1 cellular context compared by ENCODE assay signal in the genomic region with DNA sequence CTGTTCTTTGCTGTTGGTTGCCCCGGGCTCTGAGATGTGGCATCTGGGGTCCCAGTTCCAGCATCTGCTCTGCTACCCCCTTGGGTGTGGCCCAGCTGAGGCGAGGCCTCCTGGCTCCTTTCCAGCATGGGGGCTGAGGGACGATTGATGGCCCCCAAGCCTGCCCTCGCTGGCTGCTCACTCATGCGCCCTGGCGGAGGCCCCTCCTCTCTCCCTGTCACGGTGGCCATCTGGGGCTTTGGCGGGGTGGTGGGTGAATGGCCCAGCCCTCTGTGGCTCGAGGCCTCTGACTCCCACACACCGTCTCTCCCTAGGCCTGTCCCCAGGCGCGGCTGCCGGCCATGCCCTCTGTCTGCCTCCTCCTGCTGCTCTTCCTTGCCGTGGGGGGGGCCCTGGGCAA.
A peak's percentile ranks its signal among the peaks of the same experiment; 100 is the strongest.
TF ChIP-seq lines count a peak whose summit lies in the region.

No MANE protein-coding gene starts in this region.

TF ChIP-seq in K562, 482 proteins besides CTCF, POLR2A, EP300 and RAD21:
- peak; percentile 80 for TF ChIP-seq NFIC (IDR thresholded peaks at IDR 0.05)
- TF ChIP-seq, protein P1, sequence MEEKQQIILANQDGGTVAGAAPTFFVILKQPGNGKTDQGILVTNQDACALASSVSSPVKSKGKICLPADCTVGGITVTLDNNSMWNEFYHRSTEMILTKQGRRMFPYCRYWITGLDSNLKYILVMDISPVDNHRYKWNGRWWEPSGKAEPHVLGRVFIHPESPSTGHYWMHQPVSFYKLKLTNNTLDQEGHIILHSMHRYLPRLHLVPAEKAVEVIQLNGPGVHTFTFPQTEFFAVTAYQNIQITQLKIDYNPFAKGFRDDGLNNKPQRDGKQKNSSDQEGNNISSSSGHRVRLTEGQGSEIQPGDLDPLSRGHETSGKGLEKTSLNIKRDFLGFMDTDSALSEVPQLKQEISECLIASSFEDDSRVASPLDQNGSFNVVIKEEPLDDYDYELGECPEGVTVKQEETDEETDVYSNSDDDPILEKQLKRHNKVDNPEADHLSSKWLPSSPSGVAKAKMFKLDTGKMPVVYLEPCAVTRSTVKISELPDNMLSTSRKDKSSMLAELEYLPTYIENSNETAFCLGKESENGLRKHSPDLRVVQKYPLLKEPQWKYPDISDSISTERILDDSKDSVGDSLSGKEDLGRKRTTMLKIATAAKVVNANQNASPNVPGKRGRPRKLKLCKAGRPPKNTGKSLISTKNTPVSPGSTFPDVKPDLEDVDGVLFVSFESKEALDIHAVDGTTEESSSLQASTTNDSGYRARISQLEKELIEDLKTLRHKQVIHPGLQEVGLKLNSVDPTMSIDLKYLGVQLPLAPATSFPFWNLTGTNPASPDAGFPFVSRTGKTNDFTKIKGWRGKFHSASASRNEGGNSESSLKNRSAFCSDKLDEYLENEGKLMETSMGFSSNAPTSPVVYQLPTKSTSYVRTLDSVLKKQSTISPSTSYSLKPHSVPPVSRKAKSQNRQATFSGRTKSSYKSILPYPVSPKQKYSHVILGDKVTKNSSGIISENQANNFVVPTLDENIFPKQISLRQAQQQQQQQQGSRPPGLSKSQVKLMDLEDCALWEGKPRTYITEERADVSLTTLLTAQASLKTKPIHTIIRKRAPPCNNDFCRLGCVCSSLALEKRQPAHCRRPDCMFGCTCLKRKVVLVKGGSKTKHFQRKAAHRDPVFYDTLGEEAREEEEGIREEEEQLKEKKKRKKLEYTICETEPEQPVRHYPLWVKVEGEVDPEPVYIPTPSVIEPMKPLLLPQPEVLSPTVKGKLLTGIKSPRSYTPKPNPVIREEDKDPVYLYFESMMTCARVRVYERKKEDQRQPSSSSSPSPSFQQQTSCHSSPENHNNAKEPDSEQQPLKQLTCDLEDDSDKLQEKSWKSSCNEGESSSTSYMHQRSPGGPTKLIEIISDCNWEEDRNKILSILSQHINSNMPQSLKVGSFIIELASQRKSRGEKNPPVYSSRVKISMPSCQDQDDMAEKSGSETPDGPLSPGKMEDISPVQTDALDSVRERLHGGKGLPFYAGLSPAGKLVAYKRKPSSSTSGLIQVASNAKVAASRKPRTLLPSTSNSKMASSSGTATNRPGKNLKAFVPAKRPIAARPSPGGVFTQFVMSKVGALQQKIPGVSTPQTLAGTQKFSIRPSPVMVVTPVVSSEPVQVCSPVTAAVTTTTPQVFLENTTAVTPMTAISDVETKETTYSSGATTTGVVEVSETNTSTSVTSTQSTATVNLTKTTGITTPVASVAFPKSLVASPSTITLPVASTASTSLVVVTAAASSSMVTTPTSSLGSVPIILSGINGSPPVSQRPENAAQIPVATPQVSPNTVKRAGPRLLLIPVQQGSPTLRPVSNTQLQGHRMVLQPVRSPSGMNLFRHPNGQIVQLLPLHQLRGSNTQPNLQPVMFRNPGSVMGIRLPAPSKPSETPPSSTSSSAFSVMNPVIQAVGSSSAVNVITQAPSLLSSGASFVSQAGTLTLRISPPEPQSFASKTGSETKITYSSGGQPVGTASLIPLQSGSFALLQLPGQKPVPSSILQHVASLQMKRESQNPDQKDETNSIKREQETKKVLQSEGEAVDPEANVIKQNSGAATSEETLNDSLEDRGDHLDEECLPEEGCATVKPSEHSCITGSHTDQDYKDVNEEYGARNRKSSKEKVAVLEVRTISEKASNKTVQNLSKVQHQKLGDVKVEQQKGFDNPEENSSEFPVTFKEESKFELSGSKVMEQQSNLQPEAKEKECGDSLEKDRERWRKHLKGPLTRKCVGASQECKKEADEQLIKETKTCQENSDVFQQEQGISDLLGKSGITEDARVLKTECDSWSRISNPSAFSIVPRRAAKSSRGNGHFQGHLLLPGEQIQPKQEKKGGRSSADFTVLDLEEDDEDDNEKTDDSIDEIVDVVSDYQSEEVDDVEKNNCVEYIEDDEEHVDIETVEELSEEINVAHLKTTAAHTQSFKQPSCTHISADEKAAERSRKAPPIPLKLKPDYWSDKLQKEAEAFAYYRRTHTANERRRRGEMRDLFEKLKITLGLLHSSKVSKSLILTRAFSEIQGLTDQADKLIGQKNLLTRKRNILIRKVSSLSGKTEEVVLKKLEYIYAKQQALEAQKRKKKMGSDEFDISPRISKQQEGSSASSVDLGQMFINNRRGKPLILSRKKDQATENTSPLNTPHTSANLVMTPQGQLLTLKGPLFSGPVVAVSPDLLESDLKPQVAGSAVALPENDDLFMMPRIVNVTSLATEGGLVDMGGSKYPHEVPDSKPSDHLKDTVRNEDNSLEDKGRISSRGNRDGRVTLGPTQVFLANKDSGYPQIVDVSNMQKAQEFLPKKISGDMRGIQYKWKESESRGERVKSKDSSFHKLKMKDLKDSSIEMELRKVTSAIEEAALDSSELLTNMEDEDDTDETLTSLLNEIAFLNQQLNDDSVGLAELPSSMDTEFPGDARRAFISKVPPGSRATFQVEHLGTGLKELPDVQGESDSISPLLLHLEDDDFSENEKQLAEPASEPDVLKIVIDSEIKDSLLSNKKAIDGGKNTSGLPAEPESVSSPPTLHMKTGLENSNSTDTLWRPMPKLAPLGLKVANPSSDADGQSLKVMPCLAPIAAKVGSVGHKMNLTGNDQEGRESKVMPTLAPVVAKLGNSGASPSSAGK (IDR thresholded peaks at IDR 0.05) = peak; percentile 26; the same call in 1 of the 2 replicates
- peak; percentile 20; the same call in 1 of the 2 replicates for TF ChIP-seq CBFA2T3 (IDR thresholded peaks at IDR 0.05)
- peak; percentile 37 to 55; a peak in 2 of 4 replicates for TF ChIP-seq NRF1 (conservative IDR thresholded peaks at IDR 0.05 in 1 of 2, IDR thresholded peaks at IDR 0.05 in 1 of 2)
- TF ChIP-seq IFI16 (CRISPR knock-in tag; IDR thresholded peaks at IDR 0.05) = no peak
- TF ChIP-seq, protein P2, sequence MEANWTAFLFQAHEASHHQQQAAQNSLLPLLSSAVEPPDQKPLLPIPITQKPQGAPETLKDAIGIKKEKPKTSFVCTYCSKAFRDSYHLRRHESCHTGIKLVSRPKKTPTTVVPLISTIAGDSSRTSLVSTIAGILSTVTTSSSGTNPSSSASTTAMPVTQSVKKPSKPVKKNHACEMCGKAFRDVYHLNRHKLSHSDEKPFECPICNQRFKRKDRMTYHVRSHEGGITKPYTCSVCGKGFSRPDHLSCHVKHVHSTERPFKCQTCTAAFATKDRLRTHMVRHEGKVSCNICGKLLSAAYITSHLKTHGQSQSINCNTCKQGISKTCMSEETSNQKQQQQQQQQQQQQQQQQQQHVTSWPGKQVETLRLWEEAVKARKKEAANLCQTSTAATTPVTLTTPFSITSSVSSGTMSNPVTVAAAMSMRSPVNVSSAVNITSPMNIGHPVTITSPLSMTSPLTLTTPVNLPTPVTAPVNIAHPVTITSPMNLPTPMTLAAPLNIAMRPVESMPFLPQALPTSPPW (CRISPR knock-in tag; IDR thresholded peaks at IDR 0.05) = peak; percentile 65
- TF ChIP-seq, protein P3, sequence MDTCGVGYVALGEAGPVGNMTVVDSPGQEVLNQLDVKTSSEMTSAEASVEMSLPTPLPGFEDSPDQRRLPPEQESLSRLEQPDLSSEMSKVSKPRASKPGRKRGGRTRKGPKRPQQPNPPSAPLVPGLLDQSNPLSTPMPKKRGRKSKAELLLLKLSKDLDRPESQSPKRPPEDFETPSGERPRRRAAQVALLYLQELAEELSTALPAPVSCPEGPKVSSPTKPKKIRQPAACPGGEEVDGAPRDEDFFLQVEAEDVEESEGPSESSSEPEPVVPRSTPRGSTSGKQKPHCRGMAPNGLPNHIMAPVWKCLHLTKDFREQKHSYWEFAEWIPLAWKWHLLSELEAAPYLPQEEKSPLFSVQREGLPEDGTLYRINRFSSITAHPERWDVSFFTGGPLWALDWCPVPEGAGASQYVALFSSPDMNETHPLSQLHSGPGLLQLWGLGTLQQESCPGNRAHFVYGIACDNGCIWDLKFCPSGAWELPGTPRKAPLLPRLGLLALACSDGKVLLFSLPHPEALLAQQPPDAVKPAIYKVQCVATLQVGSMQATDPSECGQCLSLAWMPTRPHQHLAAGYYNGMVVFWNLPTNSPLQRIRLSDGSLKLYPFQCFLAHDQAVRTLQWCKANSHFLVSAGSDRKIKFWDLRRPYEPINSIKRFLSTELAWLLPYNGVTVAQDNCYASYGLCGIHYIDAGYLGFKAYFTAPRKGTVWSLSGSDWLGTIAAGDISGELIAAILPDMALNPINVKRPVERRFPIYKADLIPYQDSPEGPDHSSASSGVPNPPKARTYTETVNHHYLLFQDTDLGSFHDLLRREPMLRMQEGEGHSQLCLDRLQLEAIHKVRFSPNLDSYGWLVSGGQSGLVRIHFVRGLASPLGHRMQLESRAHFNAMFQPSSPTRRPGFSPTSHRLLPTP (IDR thresholded peaks at IDR 0.05; ENCODE audit: borderline replicate concordance, extremely low read depth, insufficient read length) = no peak
- TF ChIP-seq, protein P4, sequence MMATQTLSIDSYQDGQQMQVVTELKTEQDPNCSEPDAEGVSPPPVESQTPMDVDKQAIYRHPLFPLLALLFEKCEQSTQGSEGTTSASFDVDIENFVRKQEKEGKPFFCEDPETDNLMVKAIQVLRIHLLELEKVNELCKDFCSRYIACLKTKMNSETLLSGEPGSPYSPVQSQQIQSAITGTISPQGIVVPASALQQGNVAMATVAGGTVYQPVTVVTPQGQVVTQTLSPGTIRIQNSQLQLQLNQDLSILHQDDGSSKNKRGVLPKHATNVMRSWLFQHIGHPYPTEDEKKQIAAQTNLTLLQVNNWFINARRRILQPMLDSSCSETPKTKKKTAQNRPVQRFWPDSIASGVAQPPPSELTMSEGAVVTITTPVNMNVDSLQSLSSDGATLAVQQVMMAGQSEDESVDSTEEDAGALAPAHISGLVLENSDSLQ (IDR thresholded peaks at IDR 0.05) = peak; percentile 6; the same call in 1 of the 2 replicates
- TF ChIP-seq MEIS2 (IDR thresholded peaks at IDR 0.05; ENCODE audit: partially characterized antibody) = peak; percentile 7
- TF ChIP-seq, protein P5, sequence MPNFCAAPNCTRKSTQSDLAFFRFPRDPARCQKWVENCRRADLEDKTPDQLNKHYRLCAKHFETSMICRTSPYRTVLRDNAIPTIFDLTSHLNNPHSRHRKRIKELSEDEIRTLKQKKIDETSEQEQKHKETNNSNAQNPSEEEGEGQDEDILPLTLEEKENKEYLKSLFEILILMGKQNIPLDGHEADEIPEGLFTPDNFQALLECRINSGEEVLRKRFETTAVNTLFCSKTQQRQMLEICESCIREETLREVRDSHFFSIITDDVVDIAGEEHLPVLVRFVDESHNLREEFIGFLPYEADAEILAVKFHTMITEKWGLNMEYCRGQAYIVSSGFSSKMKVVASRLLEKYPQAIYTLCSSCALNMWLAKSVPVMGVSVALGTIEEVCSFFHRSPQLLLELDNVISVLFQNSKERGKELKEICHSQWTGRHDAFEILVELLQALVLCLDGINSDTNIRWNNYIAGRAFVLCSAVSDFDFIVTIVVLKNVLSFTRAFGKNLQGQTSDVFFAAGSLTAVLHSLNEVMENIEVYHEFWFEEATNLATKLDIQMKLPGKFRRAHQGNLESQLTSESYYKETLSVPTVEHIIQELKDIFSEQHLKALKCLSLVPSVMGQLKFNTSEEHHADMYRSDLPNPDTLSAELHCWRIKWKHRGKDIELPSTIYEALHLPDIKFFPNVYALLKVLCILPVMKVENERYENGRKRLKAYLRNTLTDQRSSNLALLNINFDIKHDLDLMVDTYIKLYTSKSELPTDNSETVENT (CRISPR knock-in tag; IDR thresholded peaks at IDR 0.05) = no peak
- peak; percentile 42; the same call in 1 of the 2 replicates for TF ChIP-seq POLR2G (IDR thresholded peaks at IDR 0.05; ENCODE audit: low read depth, low read length)
- TF ChIP-seq POU5F1 (IDR thresholded peaks at IDR 0.05; ENCODE audit: borderline replicate concordance, low read depth, low read length, partially characterized antibody) = no peak
- no peak for TF ChIP-seq STAT5B (CRISPR knock-in tag; IDR thresholded peaks at IDR 0.05)
- TF ChIP-seq, protein P6, sequence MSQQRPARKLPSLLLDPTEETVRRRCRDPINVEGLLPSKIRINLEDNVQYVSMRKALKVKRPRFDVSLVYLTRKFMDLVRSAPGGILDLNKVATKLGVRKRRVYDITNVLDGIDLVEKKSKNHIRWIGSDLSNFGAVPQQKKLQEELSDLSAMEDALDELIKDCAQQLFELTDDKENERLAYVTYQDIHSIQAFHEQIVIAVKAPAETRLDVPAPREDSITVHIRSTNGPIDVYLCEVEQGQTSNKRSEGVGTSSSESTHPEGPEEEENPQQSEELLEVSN (IDR thresholded peaks at IDR 0.05; ENCODE audit: borderline replicate concordance in 1 of 2, extremely low read depth in 1 of 2, insufficient read depth in 1 of 2, insufficient read length in 1 of 2, low read depth in 1 of 2, low read length in 1 of 2, poor library complexity in 1 of 2, severe bottlenecking in 1 of 2) = peak in 1 of 2 experiments; percentile 36
- TF ChIP-seq, protein P7, sequence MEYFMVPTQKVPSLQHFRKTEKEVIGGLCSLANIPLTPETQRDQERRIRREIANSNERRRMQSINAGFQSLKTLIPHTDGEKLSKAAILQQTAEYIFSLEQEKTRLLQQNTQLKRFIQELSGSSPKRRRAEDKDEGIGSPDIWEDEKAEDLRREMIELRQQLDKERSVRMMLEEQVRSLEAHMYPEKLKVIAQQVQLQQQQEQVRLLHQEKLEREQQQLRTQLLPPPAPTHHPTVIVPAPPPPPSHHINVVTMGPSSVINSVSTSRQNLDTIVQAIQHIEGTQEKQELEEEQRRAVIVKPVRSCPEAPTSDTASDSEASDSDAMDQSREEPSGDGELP (CRISPR knock-in tag; IDR thresholded peaks at IDR 0.05; ENCODE audit: borderline replicate concordance) = peak; percentile 35; the same call in 1 of the 2 replicates
- peak; percentile 42; the same call in 1 of the 2 replicates for TF ChIP-seq EGR1 (conservative IDR thresholded peaks at IDR 0.05)
- no peak for TF ChIP-seq DIDO1 (tag; IDR thresholded peaks at IDR 0.05; ENCODE audit: low read depth)
